In genomic region chr18:1676387-1676786, GRCh38 we compare ENCODE assay signal across 22 cellular contexts.
"Had no signal": no experiment of that assay in that cellular context is flagged by ENCODE, and none has a peak within 500 bp of the region (broad histone marks: within the 10 kb centered on the region; RNA-seq: fewer than 3 reads in every experiment).

No MANE protein-coding gene starts in this region.

- H3K36me3 ChIP-seq: left ventricle myocardium inferior, ovary, right atrium auricular region, stomach, thyroid gland, transverse colon, upper lobe of left lung had no signal

- H3K9me3 ChIP-seq: ovary, testis, thyroid gland had no signal

- H3K4me1 ChIP-seq: left ventricle myocardium inferior, right atrium auricular region, stomach, testis, thyroid gland, transverse colon, upper lobe of left lung had no signal

- DNase-seq: islet precursor cell; left ventricle myocardium inferior; mesendoderm; naive B cell; natural killer cell; nephron progenitor cell; ovary; stimulated activated CD4-positive, alpha-beta T cell treated with anti-CD3 and anti-CD28 coated beads, Interleukin-12 subunit alpha, Interleukin-12 subunit beta, amount 100 ng/mL, for 4 hours; stimulated activated CD4-positive, alpha-beta T cell treated with anti-CD3 and anti-CD28 coated beads, Interleukin-15, amount 100 ng/mL, for 24 hours; stimulated activated CD4-positive, alpha-beta T cell treated with anti-CD3 and anti-CD28 coated beads, Interleukin-2, amount 100 ng/mL, for 24 hours; stimulated activated CD4-positive, alpha-beta T cell treated with anti-CD3 and anti-CD28 coated beads, Interleukin-4, amount 100 ng/mL, for 1 hour; stimulated activated naive B cell treated with anti-CD40 and anti-IgM and Interleukin-4, amounts not matched to agents 10 μg/mL and 1 μg/mL and 100 μg/mL, for 72 hours; stimulated activated naive CD8-positive, alpha-beta T cell treated with anti-CD3 and anti-CD28 coated beads, Interleukin-15, Interleukin-2, amounts not matched to agents 100 U/mL and 50 U/mL, for 24 hours; stomach; testis; thyroid gland; transverse colon; upper lobe of left lung had no signal

- H3K27me3 ChIP-seq: ovary, right atrium auricular region, stomach, testis, thyroid gland, transverse colon, upper lobe of left lung had no signal

- ATAC-seq: natural killer cell; sciatic nerve; stimulated activated naive B cell treated with anti-CD40 and anti-IgM and Interleukin-4, amounts not matched to agents 10 μg/mL and 1 μg/mL and 100 μg/mL, for 72 hours; stimulated activated naive CD8-positive, alpha-beta T cell treated with anti-CD3 and anti-CD28 coated beads, Interleukin-15, Interleukin-2, amounts not matched to agents 100 U/mL and 50 U/mL, for 24 hours had no signal

- H3K27ac ChIP-seq: left ventricle myocardium inferior, ovary, right atrium auricular region, skin epidermis, stomach, testis, thyroid gland, transverse colon, upper lobe of left lung had no signal

- H3K4me3 ChIP-seq: left ventricle myocardium inferior, lung, ovary, right atrium auricular region, skin epidermis, stomach, testis, thyroid gland, transverse colon, upper lobe of left lung had no signal
